18 cellular contexts compared by ENCODE assay signal in genomic region chr13:111859361-111860105, GRCh38.
"Had no signal": no experiment of that assay in that cellular context is flagged by ENCODE, and none has a peak within 500 bp of the region (broad histone marks: within the 10 kb centered on the region; RNA-seq: fewer than 3 reads in every experiment).

No MANE protein-coding gene starts in this region.

- H3K9ac ChIP-seq: parathyroid adenoma had no signal

- H3K9me3 ChIP-seq: neutrophil, vagina had no signal

- H3K4me1 Mint-ChIP-seq: stimulated activated naive B cell treated with anti-CD40 and anti-IgM and Interleukin-4, amounts not matched to agents 10 μg/mL and 1 μg/mL and 100 μg/mL, for 72 hours had no signal

- H2AFZ ChIP-seq: parathyroid adenoma had no signal

- H3K9me3 Mint-ChIP-seq: activated CD8-positive, alpha-beta T cell treated with anti-CD3 and anti-CD28 coated beads for 36 hours had no signal

- H3K27ac ChIP-seq: neutrophil, parathyroid adenoma, tibial artery, vagina had no signal

- H3K27ac Mint-ChIP-seq: activated CD8-positive, alpha-beta T cell treated with anti-CD3 and anti-CD28 coated beads for 36 hours; activated naive CD8-positive, alpha-beta T cell; activated T-cell treated with anti-CD3 and anti-CD28 coated beads, Interleukin-2, amount 50 U/mL, for 72 hours; naive B cell; stimulated activated naive B cell treated with anti-CD40 and anti-IgM and Interleukin-4, amounts not matched to agents 10 μg/mL and 1 μg/mL and 100 μg/mL, for 72 hours had no signal

- H3K27me3 Mint-ChIP-seq: activated CD8-positive, alpha-beta T cell treated with anti-CD3 and anti-CD28 coated beads for 36 hours had no signal

- H3K4me3 Mint-ChIP-seq: activated CD8-positive, alpha-beta T cell treated with anti-CD3 and anti-CD28 coated beads for 36 hours; activated naive CD8-positive, alpha-beta T cell; activated T-cell treated with anti-CD3 and anti-CD28 coated beads, Interleukin-2, amount 50 U/mL, for 72 hours; naive B cell; stimulated activated naive B cell treated with anti-CD40 and anti-IgM and Interleukin-4, amounts not matched to agents 10 μg/mL and 1 μg/mL and 100 μg/mL, for 72 hours had no signal

- H3K36me3 Mint-ChIP-seq: activated naive CD8-positive, alpha-beta T cell; stimulated activated naive B cell treated with anti-CD40 and anti-IgM and Interleukin-4, amounts not matched to agents 10 μg/mL and 1 μg/mL and 100 μg/mL, for 72 hours had no signal

- ATAC-seq: activated CD8-positive, alpha-beta T cell treated with anti-CD3 and anti-CD28 coated beads for 36 hours; activated T-cell treated with anti-CD3 and anti-CD28 coated beads, Interleukin-2, amount 50 U/mL, for 72 hours; left lobe of liver; stimulated activated naive B cell treated with anti-CD40 and anti-IgM and Interleukin-4, amounts not matched to agents 10 μg/mL and 1 μg/mL and 100 μg/mL, for 72 hours had no signal

- H3K36me3 ChIP-seq: neutrophil, tibial artery, vagina had no signal

- H3K79me2 ChIP-seq: parathyroid adenoma had no signal

- H3K27me3 ChIP-seq: neutrophil, vagina had no signal

- H3K4me3 ChIP-seq: tibial artery, vagina had no signal

- DNase-seq: activated CD4-positive, alpha-beta T cell treated with anti-CD3 and anti-CD28 coated beads for 48 hours; activated CD8-positive, alpha-beta memory T cell treated with anti-CD3 and anti-CD28 coated beads, Interleukin-2, amount 50 U/mL, for 4 hours; activated CD8-positive, alpha-beta T cell treated with anti-CD3 and anti-CD28 coated beads for 36 hours; activated gamma-delta T cell; activated T-cell treated with anti-CD3 and anti-CD28 coated beads, Interleukin-2, amount 50 U/mL, for 72 hours; amniotic stem cell; effector memory CD4-positive, alpha-beta T cell; naive B cell; stimulated activated CD4-positive, alpha-beta T cell treated with anti-CD3 and anti-CD28 coated beads, Interleukin-12 subunit alpha, Interleukin-12 subunit beta, amount 100 ng/mL, for 4 hours; stimulated activated CD4-positive, alpha-beta T cell treated with anti-CD3 and anti-CD28 coated beads, Interleukin-4, amount 100 ng/mL, for 1 hour; stimulated activated naive B cell treated with anti-CD40 and anti-IgM and Interleukin-4, amounts not matched to agents 10 μg/mL and 1 μg/mL and 100 μg/mL, for 72 hours; T-helper 2 cell; tibial artery had no signal

- H3K4me1 ChIP-seq: parathyroid adenoma, tibial artery, vagina had no signal
